13 cellular contexts compared by ENCODE assay signal in the genomic region with DNA sequence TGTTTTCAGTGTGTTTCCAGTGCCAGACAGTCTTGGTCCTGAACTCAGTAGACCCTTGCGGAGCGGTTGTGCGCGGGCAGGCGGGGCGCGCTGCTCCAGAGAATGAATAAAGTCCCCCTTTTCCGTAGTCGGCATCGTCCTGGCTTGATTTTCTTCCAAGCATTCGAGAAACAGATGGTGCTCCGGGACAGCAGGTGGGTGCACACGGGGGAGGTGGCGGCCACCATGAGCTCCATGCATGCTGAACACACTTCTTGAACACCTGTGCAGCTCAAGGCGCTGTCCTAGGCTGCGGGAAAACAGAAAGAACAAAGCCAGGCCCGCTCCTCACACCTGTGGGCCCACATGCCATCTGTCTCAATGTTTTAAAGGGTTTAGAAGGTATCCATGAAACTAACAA.
"Had no signal": no experiment of that assay in that cellular context is flagged by ENCODE, and none has a peak within 500 bp of the region (broad histone marks: within the 10 kb centered on the region; RNA-seq: fewer than 3 reads in every experiment).

No MANE protein-coding gene starts in this region.

- H3K27ac Mint-ChIP-seq: activated naive CD8-positive, alpha-beta T cell treated with anti-CD3 and anti-CD28 coated beads, Interleukin-2, amount 50 U/mL, for 24 hours; stimulated activated effector memory CD8-positive, alpha-beta T cell treated with anti-CD3 and anti-CD28 coated beads, Interleukin-12 subunit alpha, Interleukin-12 subunit beta, amount 100 ng/mL, for 72 hours had no signal

- ATAC-seq: activated CD4-positive, CD25-positive, alpha-beta regulatory T cell treated with anti-CD3 and anti-CD28 coated beads, Interleukin-2, amount 50 U/mL, for 24 hours; activated naive CD8-positive, alpha-beta T cell treated with anti-CD3 and anti-CD28 coated beads, Interleukin-2, amount 50 U/mL, for 24 hours; stimulated activated effector memory CD8-positive, alpha-beta T cell treated with anti-CD3 and anti-CD28 coated beads, Interleukin-12 subunit alpha, Interleukin-12 subunit beta, amount 100 ng/mL, for 72 hours; upper lobe of right lung had no signal

- H3K36me3 Mint-ChIP-seq: naive B cell; stimulated activated effector memory CD8-positive, alpha-beta T cell treated with anti-CD3 and anti-CD28 coated beads, Interleukin-12 subunit alpha, Interleukin-12 subunit beta, amount 100 ng/mL, for 72 hours had no signal

- H3K27me3 ChIP-seq: breast epithelium, hepatocyte, upper lobe of right lung had no signal

- H3K4me3 Mint-ChIP-seq: activated naive CD8-positive, alpha-beta T cell treated with anti-CD3 and anti-CD28 coated beads, Interleukin-2, amount 50 U/mL, for 24 hours; naive B cell; stimulated activated effector memory CD8-positive, alpha-beta T cell treated with anti-CD3 and anti-CD28 coated beads, Interleukin-12 subunit alpha, Interleukin-12 subunit beta, amount 100 ng/mL, for 72 hours had no signal

- H3K4me1 ChIP-seq: breast epithelium, upper lobe of right lung had no signal

- DNase-seq: activated CD4-positive, alpha-beta T cell treated with anti-CD3 and anti-CD28 coated beads, Interleukin-2, amount 50 U/mL, for 1 hour; activated CD8-positive, alpha-beta memory T cell treated with anti-CD3 and anti-CD28 coated beads for 24 hours; activated naive CD4-positive, alpha-beta T cell; activated naive CD8-positive, alpha-beta T cell treated with anti-CD3 and anti-CD28 coated beads, Interleukin-2, amount 50 U/mL, for 24 hours; mammary epithelial cell; naive B cell; retina had no signal

- H3K27ac ChIP-seq: breast epithelium, hepatocyte, thoracic aorta, upper lobe of right lung had no signal

- H3K9me3 ChIP-seq: breast epithelium, thoracic aorta, upper lobe of right lung had no signal

- H3K4me1 Mint-ChIP-seq: activated naive CD8-positive, alpha-beta T cell treated with anti-CD3 and anti-CD28 coated beads, Interleukin-2, amount 50 U/mL, for 24 hours; stimulated activated effector memory CD8-positive, alpha-beta T cell treated with anti-CD3 and anti-CD28 coated beads, Interleukin-12 subunit alpha, Interleukin-12 subunit beta, amount 100 ng/mL, for 72 hours had no signal

- H3K4me3 ChIP-seq: breast epithelium, hepatocyte, thoracic aorta, upper lobe of right lung had no signal

- H3K36me3 ChIP-seq: breast epithelium, thoracic aorta, upper lobe of right lung had no signal

- H3K9me3 Mint-ChIP-seq: activated naive CD8-positive, alpha-beta T cell treated with anti-CD3 and anti-CD28 coated beads, Interleukin-2, amount 50 U/mL, for 24 hours; stimulated activated effector memory CD8-positive, alpha-beta T cell treated with anti-CD3 and anti-CD28 coated beads, Interleukin-12 subunit alpha, Interleukin-12 subunit beta, amount 100 ng/mL, for 72 hours had no signal
